Comparison of ENCODE assay signal across 12 cellular contexts in the genomic region with DNA sequence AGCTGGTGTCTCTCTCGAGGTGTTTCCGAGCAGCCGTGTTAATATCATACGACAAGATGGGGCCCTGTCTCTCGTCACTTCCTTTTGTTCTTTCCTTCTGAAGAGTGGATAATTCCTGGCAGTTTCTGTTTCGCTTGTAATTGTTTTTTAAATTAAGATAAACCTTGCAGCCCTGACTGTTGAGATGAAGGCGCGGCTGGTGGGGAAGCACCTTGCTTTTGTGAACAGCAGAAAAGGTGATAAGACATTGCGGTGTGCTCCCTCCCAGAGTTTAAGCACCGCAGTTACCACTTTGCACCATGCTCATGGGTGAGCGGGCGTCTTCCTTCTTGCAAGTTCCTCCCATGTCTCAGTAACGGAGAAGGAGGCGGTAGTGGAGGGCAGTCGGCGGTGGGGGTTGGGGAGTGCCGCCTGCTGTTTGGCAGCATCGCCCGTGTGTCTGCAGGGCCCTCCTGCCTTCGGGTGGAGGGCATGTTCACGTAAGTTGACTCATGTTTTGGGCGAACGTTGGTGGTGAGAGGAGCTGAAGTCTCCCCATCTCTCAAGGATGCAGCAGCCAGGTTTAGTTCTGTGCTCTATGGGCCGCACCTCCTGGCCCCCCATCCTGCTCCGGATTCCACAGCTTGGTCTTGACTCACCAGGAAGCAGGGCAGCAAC.
DNase-seq lines count a peak whose midpoint lies in the region; ATAC-seq and FAIRE-seq lines count a peak whose summit lies in the region.
"Had no signal": no experiment of that assay in that cellular context is flagged by ENCODE, and none has a peak within 500 bp of the region (broad histone marks: within the 10 kb centered on the region; RNA-seq: fewer than 3 reads in every experiment).

No MANE protein-coding gene starts in this region.

- H3K9me3 Mint-ChIP-seq in activated CD8-positive, alpha-beta T cell treated with anti-CD3 and anti-CD28 coated beads, Interleukin-2, amount 10 ng/mL, durations not matched to agents 7 days and 5 days (ENCODE audit: insufficient read depth) = peaks cover 5% of the 10 kb centered on the region

- ATAC-seq in activated CD8-positive, alpha-beta T cell treated with anti-CD3 and anti-CD28 coated beads, Interleukin-2, amount 10 ng/mL, durations not matched to agents 7 days and 5 days = peak; percentile 81
- no peak for ATAC-seq in GM19324 (IDR thresholded peaks at IDR 0.05; ENCODE audit: low FRiP score, unreplicated experiment)
- no peak for ATAC-seq in GM19023 (IDR thresholded peaks at IDR 0.05; ENCODE audit: unreplicated experiment)
- ATAC-seq in HG03175 (IDR thresholded peaks at IDR 0.05; ENCODE audit: unreplicated experiment) = no peak

- H3K4me1 Mint-ChIP-seq in activated CD8-positive, alpha-beta T cell treated with anti-CD3 and anti-CD28 coated beads, Interleukin-2, amount 10 ng/mL, durations not matched to agents 7 days and 5 days (ENCODE audit: low read depth) = peaks cover 13% of the 10 kb centered on the region

- peak; percentile 35 for DNase-seq in Daoy (ENCODE audit: low read depth)
- peak; percentile 69 for DNase-seq in activated CD8-positive, alpha-beta T cell treated with anti-CD3 and anti-CD28 coated beads, Interleukin-2, amount 10 ng/mL, durations not matched to agents 7 days and 5 days
- peak; percentile 8 to 17 for DNase-seq in stimulated activated CD4-positive, alpha-beta T cell treated with anti-CD3 and anti-CD28 coated beads, Interleukin-1b, Interleukin-23, amount 100 ng/mL, for 4 hours (ENCODE audit: low read depth in 2 of 2)
- DNase-seq in RCC 7860 (ENCODE audit: low spot score) = no peak
- DNase-seq: C1 segment of cervical spinal cord, colonic mucosa, NCI-H1105, sigmoid colon had no signal

- CTCF ChIA-PET in activated CD8-positive, alpha-beta T cell treated with anti-CD3 and anti-CD28 coated beads, Interleukin-2, amount 10 ng/mL, durations not matched to agents 7 days and 5 days (lab: Charles Lee) = no interaction called here

- H3K27me3 Mint-ChIP-seq in activated CD8-positive, alpha-beta T cell treated with anti-CD3 and anti-CD28 coated beads, Interleukin-2, amount 10 ng/mL, durations not matched to agents 7 days and 5 days (ENCODE audit: low read depth) = no peaks in the 10 kb centered on the region

- H3K27ac Mint-ChIP-seq in activated CD8-positive, alpha-beta T cell treated with anti-CD3 and anti-CD28 coated beads, Interleukin-2, amount 10 ng/mL, durations not matched to agents 7 days and 5 days = peak overlapping the region; percentile 85

- peaks cover 7% of the 10 kb centered on the region in 2 donors for H3K9me3 ChIP-seq in duodenal mucosa (ENCODE audit: control insufficient read depth in 1 of 2, low read length in 2 of 2)
- H3K9me3 ChIP-seq: colonic mucosa had no signal

- FAIRE-seq in RCC 7860 (lab: Jason Lieb, UNC) = no peak

- H3K4me3 Mint-ChIP-seq in activated CD8-positive, alpha-beta T cell treated with anti-CD3 and anti-CD28 coated beads, Interleukin-2, amount 10 ng/mL, durations not matched to agents 7 days and 5 days = peak overlapping the region; percentile 75

- no peak overlapping the region for H3K9ac ChIP-seq in duodenal mucosa (ENCODE audit: low read depth in 1 of 2, low read length in 2 of 2)

- no peak overlapping the region for H3K27ac ChIP-seq in duodenal mucosa (ENCODE audit: low read depth, low read length)
- H3K27ac ChIP-seq: colonic mucosa, sigmoid colon had no signal

- H3K36me3 Mint-ChIP-seq in activated CD8-positive, alpha-beta T cell treated with anti-CD3 and anti-CD28 coated beads, Interleukin-2, amount 10 ng/mL, durations not matched to agents 7 days and 5 days (ENCODE audit: low read depth) = peaks cover 3% of the 10 kb centered on the region

- H3K4me3 ChIP-seq in duodenal mucosa (ENCODE audit: low read depth in 1 of 2, low read length in 2 of 2) = peak overlapping the region; percentile 11 to 39
- H3K4me3 ChIP-seq: colonic mucosa, sigmoid colon had no signal

- no peaks in the 10 kb centered on the region for H3K36me3 ChIP-seq in duodenal mucosa (ENCODE audit: control insufficient read depth in 1 of 2, insufficient read depth in 2 of 2, low read length in 2 of 2)
- H3K36me3 ChIP-seq: colonic mucosa, sigmoid colon had no signal

- peaks cover 0 to 7% of the 10 kb centered on the region in 2 donors for H3K27me3 ChIP-seq in duodenal mucosa (ENCODE audit: control insufficient read depth in 1 of 2, insufficient read depth in 2 of 2, low read length in 2 of 2)
- H3K27me3 ChIP-seq: colonic mucosa had no signal

- POLR2A ChIA-PET in activated CD8-positive, alpha-beta T cell treated with anti-CD3 and anti-CD28 coated beads, Interleukin-2, amount 10 ng/mL, durations not matched to agents 7 days and 5 days (lab: Charles Lee) = no interaction called here

- no peaks in the 10 kb centered on the region for H3K4me1 ChIP-seq in duodenal mucosa (ENCODE audit: control insufficient read depth in 1 of 2, insufficient read depth in 2 of 2, low read length in 2 of 2)
- H3K4me1 ChIP-seq: colonic mucosa, sigmoid colon had no signal
